23 cellular contexts compared by ENCODE assay signal in the genomic region with DNA sequence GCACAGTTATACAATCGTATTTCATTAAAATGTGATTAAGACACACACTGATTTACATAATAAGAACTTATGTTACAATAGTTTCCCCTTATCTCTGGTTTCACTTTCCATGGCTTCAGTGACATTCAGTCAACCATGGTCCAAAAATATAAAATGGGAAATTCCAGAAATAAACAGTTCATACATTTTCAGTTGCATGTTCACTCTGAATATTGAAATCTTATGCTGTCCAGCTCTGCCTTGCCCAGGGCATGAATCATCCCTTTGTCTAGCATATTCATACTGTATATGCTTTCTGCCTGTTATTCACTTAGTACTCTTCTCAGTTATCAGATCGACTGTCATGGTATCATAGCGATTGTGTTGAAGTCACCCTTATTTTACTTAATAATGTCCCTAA.
"Had no signal": no experiment of that assay in that cellular context is flagged by ENCODE, and none has a peak within 500 bp of the region (broad histone marks: within the 10 kb centered on the region; RNA-seq: fewer than 3 reads in every experiment).

No MANE protein-coding gene starts in this region.

- H3K27me3 ChIP-seq: suprapubic skin, tibial artery had no signal

- H3K27me3 Mint-ChIP-seq: activated CD4-positive, alpha-beta memory T cell treated with anti-CD3 and anti-CD28 coated beads, Interleukin-2, amount 10 ng/mL, durations not matched to agents 7 days and 5 days; activated CD4-positive, alpha-beta T cell treated with anti-CD3 and anti-CD28 coated beads, Interleukin-2, amount 10 ng/mL, durations not matched to agents 7 days and 5 days; activated naive CD8-positive, alpha-beta T cell; brain; natural killer cell treated with Interleukin-12 subunit alpha and Interleukin-12 subunit beta and Interleukin-15 and Interleukin-18, amount 100 ng/mL, for 72 hours had no signal

- H3K27ac ChIP-seq: coronary artery, dorsolateral prefrontal cortex, left ventricle myocardium inferior, suprapubic skin, tibial artery had no signal

- DNase-seq: activated CD4-positive, alpha-beta memory T cell treated with anti-CD3 and anti-CD28 coated beads, Interleukin-2, amount 10 ng/mL, durations not matched to agents 7 days and 5 days; activated CD4-positive, alpha-beta T cell treated with anti-CD3 and anti-CD28 coated beads for 1 hour; activated CD4-positive, alpha-beta T cell treated with anti-CD3 and anti-CD28 coated beads, Interleukin-2, amount 10 ng/mL, durations not matched to agents 7 days and 5 days; activated T-cell treated with anti-CD3 and anti-CD28 coated beads, Interleukin-2, amount 50 U/mL, for 4 hours; aorta; dorsolateral prefrontal cortex; effector memory CD4-positive, alpha-beta T cell; left ventricle myocardium inferior; mesendoderm; posterior cingulate gyrus; right cardiac atrium; stimulated activated CD4-positive, alpha-beta T cell treated with anti-CD3 and anti-CD28 coated beads, Interleukin-15, amount 100 ng/mL, for 24 hours; stimulated activated naive CD4-positive, alpha-beta T cell; tibial artery had no signal

- ATAC-seq: activated T-cell treated with anti-CD3 and anti-CD28 coated beads, Interleukin-2, amount 50 U/mL, for 4 hours; natural killer cell treated with Interleukin-12 subunit alpha and Interleukin-12 subunit beta and Interleukin-15 and Interleukin-18, amount 100 ng/mL, for 72 hours; right cardiac atrium; WTC11 had no signal

- H3K27ac Mint-ChIP-seq: activated CD4-positive, alpha-beta memory T cell treated with anti-CD3 and anti-CD28 coated beads, Interleukin-2, amount 10 ng/mL, durations not matched to agents 7 days and 5 days; activated CD4-positive, alpha-beta T cell treated with anti-CD3 and anti-CD28 coated beads, Interleukin-2, amount 10 ng/mL, durations not matched to agents 7 days and 5 days; activated naive CD8-positive, alpha-beta T cell; activated T-helper 2 cell treated with anti-CD3 and anti-CD28 coated beads, Interferon-gamma antibody, Interleukin-2, Interleukin-4, amounts not matched to agents 10 μg/mL and 5 μg/mL and 100 μg/mL, durations not matched to agents 14 hours and 24 hours and 36 hours; brain; natural killer cell treated with Interleukin-12 subunit alpha and Interleukin-12 subunit beta and Interleukin-15 and Interleukin-18, amount 100 ng/mL, for 72 hours; WTC11 had no signal

- H3K4me3 Mint-ChIP-seq: activated CD4-positive, alpha-beta memory T cell treated with anti-CD3 and anti-CD28 coated beads, Interleukin-2, amount 10 ng/mL, durations not matched to agents 7 days and 5 days; activated CD4-positive, alpha-beta T cell treated with anti-CD3 and anti-CD28 coated beads, Interleukin-2, amount 10 ng/mL, durations not matched to agents 7 days and 5 days; activated naive CD8-positive, alpha-beta T cell; activated T-cell treated with anti-CD3 and anti-CD28 coated beads, Interleukin-2, amount 50 U/mL, for 4 hours; brain; natural killer cell treated with Interleukin-12 subunit alpha and Interleukin-12 subunit beta and Interleukin-15 and Interleukin-18, amount 100 ng/mL, for 72 hours; WTC11 had no signal

- H3K4me1 Mint-ChIP-seq: activated CD4-positive, alpha-beta memory T cell treated with anti-CD3 and anti-CD28 coated beads, Interleukin-2, amount 10 ng/mL, durations not matched to agents 7 days and 5 days; activated CD4-positive, alpha-beta T cell treated with anti-CD3 and anti-CD28 coated beads, Interleukin-2, amount 10 ng/mL, durations not matched to agents 7 days and 5 days; brain had no signal

- H3K36me3 Mint-ChIP-seq: activated naive CD8-positive, alpha-beta T cell; brain; natural killer cell treated with Interleukin-12 subunit alpha and Interleukin-12 subunit beta and Interleukin-15 and Interleukin-18, amount 100 ng/mL, for 72 hours had no signal

- H3K4me3 ChIP-seq: coronary artery, dorsolateral prefrontal cortex, left ventricle myocardium inferior, lung, suprapubic skin, tibial artery had no signal

- H3K4me1 ChIP-seq: left ventricle myocardium inferior, suprapubic skin, tibial artery had no signal

- H3K9me3 ChIP-seq: suprapubic skin, tibial artery had no signal

- H3K9me3 Mint-ChIP-seq: activated CD4-positive, alpha-beta memory T cell treated with anti-CD3 and anti-CD28 coated beads, Interleukin-2, amount 10 ng/mL, durations not matched to agents 7 days and 5 days; activated CD4-positive, alpha-beta T cell treated with anti-CD3 and anti-CD28 coated beads, Interleukin-2, amount 10 ng/mL, durations not matched to agents 7 days and 5 days; activated T-cell treated with anti-CD3 and anti-CD28 coated beads, Interleukin-2, amount 50 U/mL, for 4 hours; activated T-helper 2 cell treated with anti-CD3 and anti-CD28 coated beads, Interferon-gamma antibody, Interleukin-2, Interleukin-4, amounts not matched to agents 10 μg/mL and 5 μg/mL and 100 μg/mL, durations not matched to agents 14 hours and 24 hours and 36 hours had no signal

- H3K36me3 ChIP-seq: left ventricle myocardium inferior, suprapubic skin, tibial artery had no signal

- FAIRE-seq: frontal cortex had no signal
